Comparison of ENCODE assay signal across 11 cellular contexts in genomic region chr21:43603641-43604504, GRCh38. TPM values are rescaled to one million over a fixed set of nuclear protein-coding genes. Genes with fewer than 3 reads are reported as not detected.
DNase-seq lines count a peak whose midpoint lies in the region; ATAC-seq lines count a peak whose summit lies in the region.
"Had no signal": no experiment of that assay in that cellular context is flagged by ENCODE, and none has a peak within 500 bp of the region (broad histone marks: within the 10 kb centered on the region; RNA-seq: fewer than 3 reads in every experiment).

No MANE protein-coding gene starts in this region.

- H3K14ac ChIP-seq in trophoblast cell (ENCODE audit: low read length) = peak overlapping the region; percentile 78

- H2BK120ac ChIP-seq in trophoblast cell (ENCODE audit: insufficient read depth, low read length, poor library complexity) = peak overlapping the region; percentile 65

- H2AFZ ChIP-seq in trophoblast cell (ENCODE audit: insufficient read depth, low read length, poor library complexity) = no peak overlapping the region

- H4K8ac ChIP-seq in trophoblast cell (ENCODE audit: low read depth, low read length) = no peak overlapping the region

- H3K23ac ChIP-seq in trophoblast cell (ENCODE audit: low read length) = no peak overlapping the region

- H3K18ac ChIP-seq in trophoblast cell (ENCODE audit: low read length) = peak overlapping the region; percentile 10

- H4K12ac ChIP-seq in trophoblast cell (ENCODE audit: low read depth, low read length) = no peak overlapping the region

- no peak overlapping the region for H3K27ac Mint-ChIP-seq in activated naive CD4-positive, alpha-beta T cell treated with anti-CD3 and anti-CD28 coated beads, Interleukin-2, amount 50 U/mL, for 72 hours
- H3K27ac Mint-ChIP-seq: T-helper 2 cell treated with Interferon-gamma antibody and Interleukin-4, amounts not matched to agents 5 μg/mL and 100 μg/mL, for 36 hours had no signal

- peak overlapping the region; percentile 61 for H4K91ac ChIP-seq in trophoblast cell (ENCODE audit: low read depth, low read length)

- H3K79me1 ChIP-seq in trophoblast cell (ENCODE audit: low read length) = peaks cover 30% of the 10 kb centered on the region

- peak overlapping the region; percentile 33 for H3K4me3 ChIP-seq in trophoblast cell (ENCODE audit: low read depth, low read length)

- DNase-seq in ELR (ENCODE audit: low read depth) (peak; percentile 49), NCI-H226 (peak; percentile 20), fibroblast of gingiva (ENCODE audit: low read depth) (peak; percentile 71), trophoblast cell (peak; percentile 43 to 49)
- DNase-seq in activated naive CD4-positive, alpha-beta T cell treated with anti-CD3 and anti-CD28 coated beads, Interleukin-2, amount 50 U/mL, for 72 hours (ENCODE audit: low spot score in 2 of 2) = no peak
- DNase-seq: amygdala, DND-41 had no signal

- H3K79me2 ChIP-seq in trophoblast cell (ENCODE audit: control insufficient read depth, insufficient read depth, low read length, poor library complexity) = no peaks in the 10 kb centered on the region

- no peak overlapping the region for H3K4me2 ChIP-seq in trophoblast cell (ENCODE audit: low read length)

- peak overlapping the region; percentile 88 for H2BK12ac ChIP-seq in trophoblast cell (ENCODE audit: low read length)

- H3K36me3 Mint-ChIP-seq in activated naive CD4-positive, alpha-beta T cell treated with anti-CD3 and anti-CD28 coated beads, Interleukin-2, amount 50 U/mL, for 72 hours = no peaks in the 10 kb centered on the region

- H3K36me3 ChIP-seq in trophoblast cell (ENCODE audit: control insufficient read depth in 1 of 2, insufficient read depth in 2 of 2, low read length in 2 of 2) = no peaks in the 10 kb centered on the region

- H3K9ac ChIP-seq in trophoblast cell (ENCODE audit: low read length) = no peak overlapping the region

- no peak overlapping the region for H3K27ac ChIP-seq in trophoblast cell (ENCODE audit: low read depth, low read length)

- H2BK5ac ChIP-seq in trophoblast cell (ENCODE audit: low read depth, low read length, poor library complexity) = no peak overlapping the region

- H3K9me3 ChIP-seq in trophoblast cell (ENCODE audit: insufficient read depth, low read depth, low read length) = peaks cover 13% of the 10 kb centered on the region

- H3K4ac ChIP-seq in trophoblast cell (ENCODE audit: low read depth, low read length) = no peak overlapping the region

- H3K27me3 ChIP-seq in trophoblast cell (ENCODE audit: insufficient read depth, low read length) = no peaks in the 10 kb centered on the region

- ATAC-seq in GM21367 (IDR thresholded peaks at IDR 0.05; ENCODE audit: unreplicated experiment) (no peak), HG02763 (IDR thresholded peaks at IDR 0.05; ENCODE audit: unreplicated experiment) (no peak), HG02798 (IDR thresholded peaks at IDR 0.05; ENCODE audit: poor library complexity, unreplicated experiment) (no peak)
- ATAC-seq in activated naive CD4-positive, alpha-beta T cell treated with anti-CD3 and anti-CD28 coated beads, Interleukin-2, amount 50 U/mL, for 72 hours = no peak

- peaks cover 17 to 23% of the 10 kb centered on the region in 2 experiments for H3K4me1 ChIP-seq in trophoblast cell (ENCODE audit: control insufficient read depth in 1 of 2, insufficient read depth in 2 of 2, low read length in 2 of 2)

- WGBS in trophoblast cell (ENCODE audit: extremely low coverage, insufficient coverage, insufficient read length) = 93% methylated on average over 3 of the region's 8 CpGs

- H3K9me3 Mint-ChIP-seq in activated naive CD4-positive, alpha-beta T cell treated with anti-CD3 and anti-CD28 coated beads, Interleukin-2, amount 50 U/mL, for 72 hours = no peaks in the 10 kb centered on the region
- H3K9me3 Mint-ChIP-seq: T-helper 2 cell treated with Interferon-gamma antibody and Interleukin-4, amounts not matched to agents 5 μg/mL and 100 μg/mL, for 36 hours had no signal

- H2AK5ac ChIP-seq in trophoblast cell (ENCODE audit: low read length) = peak overlapping the region; percentile 22

RNA-seq across cellular contexts. Expression of gene HSF2BP, which starts 55.4 kb away (rescaled TPM):
- 1.7 and 1.8 TPM in 2 replicates for polyA plus RNA-seq in trophoblast cell (2013)
- total RNA-seq in activated naive CD4-positive, alpha-beta T cell treated with anti-CD3 and anti-CD28 coated beads, Interleukin-2, amount 50 U/mL, for 72 hours = under 1 TPM; 0.57 to 0.78 TPM

RNA-seq across cellular contexts. Expression of gene RRP1B, which starts 55.5 kb away (rescaled TPM):
- 14.3 and 14.8 TPM in 2 replicates for polyA plus RNA-seq in trophoblast cell (2013)
- total RNA-seq in activated naive CD4-positive, alpha-beta T cell treated with anti-CD3 and anti-CD28 coated beads, Interleukin-2, amount 50 U/mL, for 72 hours = 10 to 100 TPM; 39.1 to 61.5 TPM

Comparison
In these comparisons a context has a peak if more than half of its experiments do, and no peak if none do; other contexts are left out.
1. DNase-seq: peak in ELR (single experiment), NCI-H226 (single experiment), fibroblast of gingiva (single experiment) and trophoblast cell (2 of 2); none in activated naive CD4-positive, alpha-beta T cell treated with anti-CD3 and anti-CD28 coated beads, Interleukin-2, amount 50 U/mL, for 72 hours (0 of 2).